8 cellular contexts compared by ENCODE assay signal in genomic region chr11:695606-696381, GRCh38. TPM values are rescaled to one million over a fixed set of nuclear protein-coding genes. Genes with fewer than 3 reads are reported as not detected.
A peak's percentile ranks its signal among the peaks of the same experiment; 100 is the strongest.
DNase-seq lines count a peak whose midpoint lies in the region; ATAC-seq, FAIRE-seq and TF ChIP-seq lines count a peak whose summit lies in the region.

TMEM80 (plus strand) TSS chr11:695816; CDS start chr11:695828, 12 bp downstream.

- H3K9me3 ChIP-seq in astrocyte (ENCODE audit: insufficient read depth, low read depth, low read length) (no peaks in the 10 kb centered on the region), aorta (ENCODE audit: control insufficient read depth, low read length) (no peaks in the 10 kb centered on the region)

- peak; percentile 97 to 99 for DNase-seq in NCI-H187 (lab: John Stamatoyannopoulos, UW)
- DNase-seq in T-helper 2 cell treated with Interferon-gamma antibody and Interleukin-4, amounts not matched to agents 5 μg/mL and 100 μg/mL, for 36 hours (ENCODE audit: low spot score), result peak; percentile 98
- DNase-seq in astrocyte (ENCODE audit: low read depth), result peak; percentile 85
- DNase-seq in hepatic stellate cell (ENCODE audit: low spot score), result peak; percentile 86
- peak; percentile 100 for DNase-seq in aorta

- peaks cover 3% of the 10 kb centered on the region for H3K36me3 ChIP-seq in astrocyte (ENCODE audit: insufficient read depth, low read length)
- no peaks in the 10 kb centered on the region for H3K36me3 ChIP-seq in rectal smooth muscle tissue (ENCODE audit: control insufficient read depth, insufficient read depth, low read length)
- H3K36me3 ChIP-seq in aorta (ENCODE audit: control insufficient read depth in 1 of 2, insufficient read depth in 2 of 2, low read length in 1 of 2), result no peaks in the 10 kb centered on the region

- H3K27ac Mint-ChIP-seq in T-helper 2 cell treated with Interferon-gamma antibody and Interleukin-4, amounts not matched to agents 5 μg/mL and 100 μg/mL, for 36 hours, result peak within 1 kb of the TSS; percentile 94
- peak within 1 kb of the TSS; percentile 96 for H3K27ac Mint-ChIP-seq in astrocyte (ENCODE audit: unreplicated experiment)

- H4K20me1 ChIP-seq in astrocyte (ENCODE audit: insufficient read depth, low read length), result peaks cover 56% of the 10 kb centered on the region

- intact Hi-C loops in aorta (cut with DNase I), result loop anchor here in 1 of 2 donors (2.0 kb wide), 1 partner anchor 33 kb away; no protein-coding TSS in a partner anchor

- peaks cover 16% of the 10 kb centered on the region for H3K36me3 Mint-ChIP-seq in T-helper 2 cell treated with Interferon-gamma antibody and Interleukin-4, amounts not matched to agents 5 μg/mL and 100 μg/mL, for 36 hours (ENCODE audit: low read depth)
- H3K36me3 Mint-ChIP-seq in astrocyte (ENCODE audit: low read depth, unreplicated experiment), result peaks cover 4% of the 10 kb centered on the region

- peaks cover 59% of the 10 kb centered on the region for H3K79me2 ChIP-seq in astrocyte (ENCODE audit: insufficient read depth, low read length)

- H3K27me3 ChIP-seq in astrocyte (ENCODE audit: insufficient read depth, low read length) (no peaks in the 10 kb centered on the region), rectal smooth muscle tissue (ENCODE audit: control insufficient read depth, insufficient read depth, low read length) (no peaks in the 10 kb centered on the region), aorta (ENCODE audit: control insufficient read depth in 1 of 2, insufficient read depth in 2 of 2, low read length in 1 of 2) (no peaks in the 10 kb centered on the region)

- H3K9ac ChIP-seq in astrocyte (ENCODE audit: low read length) (peak within 1 kb of the TSS; percentile 100), rectal smooth muscle tissue (ENCODE audit: low read length) (peak within 1 kb of the TSS; percentile 74)

- H2AFZ ChIP-seq in astrocyte (ENCODE audit: low read depth, low read length), result peak within 1 kb of the TSS; percentile 99

- FAIRE-seq in astrocyte (lab: Jason Lieb, UNC), result no peak

- peaks cover 36% of the 10 kb centered on the region for H3K4me1 ChIP-seq in astrocyte (ENCODE audit: insufficient read depth, low read length)
- H3K4me1 ChIP-seq in rectal smooth muscle tissue (ENCODE audit: control insufficient read depth, insufficient read depth, low read length), result peaks cover 6% of the 10 kb centered on the region
- no peaks in the 10 kb centered on the region for H3K4me1 ChIP-seq in aorta (ENCODE audit: control insufficient read depth in 1 of 2, insufficient read depth in 2 of 2, low read length in 2 of 2)

- H3K27me3 Mint-ChIP-seq in T-helper 2 cell treated with Interferon-gamma antibody and Interleukin-4, amounts not matched to agents 5 μg/mL and 100 μg/mL, for 36 hours (ENCODE audit: low read depth), result no peaks in the 10 kb centered on the region
- no peaks in the 10 kb centered on the region for H3K27me3 Mint-ChIP-seq in astrocyte (ENCODE audit: low read depth, unreplicated experiment)

- peak within 1 kb of the TSS; percentile 86 for H3K4me3 Mint-ChIP-seq in T-helper 2 cell treated with Interferon-gamma antibody and Interleukin-4, amounts not matched to agents 5 μg/mL and 100 μg/mL, for 36 hours
- peak within 1 kb of the TSS; percentile 91 for H3K4me3 Mint-ChIP-seq in astrocyte (ENCODE audit: unreplicated experiment)

- WGBS in aorta, 2 donors, result 1% methylated on average over 56 to 98 of the region's 98 CpGs

- peaks cover 36% of the 10 kb centered on the region for H3K4me1 Mint-ChIP-seq in T-helper 2 cell treated with Interferon-gamma antibody and Interleukin-4, amounts not matched to agents 5 μg/mL and 100 μg/mL, for 36 hours (ENCODE audit: low read depth)
- H3K4me1 Mint-ChIP-seq in astrocyte (ENCODE audit: low read depth, unreplicated experiment), result peaks cover 50% of the 10 kb centered on the region

- peak within 1 kb of the TSS; percentile 72 for H3K4me3 ChIP-seq in astrocyte (ENCODE audit: insufficient read depth, low read depth, low read length)
- peak within 1 kb of the TSS; percentile 86 for H3K4me3 ChIP-seq in rectal smooth muscle tissue (ENCODE audit: low read length)
- H3K4me3 ChIP-seq in aorta (ENCODE audit: low read length in 2 of 2), result peak within 1 kb of the TSS; percentile 54 to 72

- peak within 1 kb of the TSS; percentile 100 for H3K27ac ChIP-seq in astrocyte (ENCODE audit: low read depth, low read length)
- peak within 1 kb of the TSS; percentile 99 for H3K27ac ChIP-seq in rectal smooth muscle tissue (ENCODE audit: low read depth, low read length)
- H3K27ac ChIP-seq in aorta (ENCODE audit: low read depth in 1 of 2, low read length in 2 of 2), result peak within 1 kb of the TSS; percentile 83 to 92

- no peaks in the 10 kb centered on the region for H3K9me3 Mint-ChIP-seq in T-helper 2 cell treated with Interferon-gamma antibody and Interleukin-4, amounts not matched to agents 5 μg/mL and 100 μg/mL, for 36 hours
- H3K9me3 Mint-ChIP-seq in astrocyte (ENCODE audit: unreplicated experiment), result no peaks in the 10 kb centered on the region

- peak within 1 kb of the TSS; percentile 93 for H3K4me2 ChIP-seq in astrocyte (ENCODE audit: low read length)

- TF ChIP-seq CTCF in astrocyte (IDR thresholded peaks at IDR 0.05; ENCODE audit: insufficient read depth, low read depth, low read length), result no peak

- ATAC-seq in GM18498 (IDR thresholded peaks at IDR 0.05; ENCODE audit: unreplicated experiment) (peak; percentile 73), HG02885 (IDR thresholded peaks at IDR 0.05; ENCODE audit: poor library complexity, unreplicated experiment) (peak; percentile 71), aorta (ENCODE audit: low FRiP score) (peak; percentile 96)

RNA-seq across cellular contexts. Expression of gene TMEM80, which starts in this region (rescaled TPM):
- total RNA-seq in astrocyte (16.1 and 18.4 TPM in 2 replicates), aorta (10 to 100 TPM; 15.6 to 23.0 TPM)
- polyA plus RNA-seq in aorta, result 10 to 100 TPM in 1 of 2 donors, 1 to 10 TPM in 1; 8.4 to 31.2 TPM

Comparison
In these comparisons a context has a peak if more than half of its experiments do, and no peak if none do; other contexts are left out.
1. Peak in every context shown above with its lines: DNase-seq, ATAC-seq, H3K4me3 ChIP-seq and H3K27ac ChIP-seq.